ENCODE assay signal across 8 cellular contexts in genomic region chr4:139734875-139735380, GRCh38.
A peak's percentile ranks its signal among the peaks of the same experiment; 100 is the strongest.
DNase-seq lines count a peak whose midpoint lies in the region; ATAC-seq and FAIRE-seq lines count a peak whose summit lies in the region.

No MANE protein-coding gene starts in this region.

- H3K36me3 ChIP-seq in small intestine (ENCODE audit: control insufficient read depth in 2 of 2, insufficient read depth in 2 of 2, low read length in 2 of 2), result no peaks in the 10 kb centered on the region

- 1 to 4% (median 4%) methylated on average over 28 to 42 of the region's 42 CpGs for WGBS in small intestine, 3 donors

- H3K27me3 ChIP-seq in small intestine (ENCODE audit: control insufficient read depth in 2 of 2, insufficient read depth in 2 of 2, low read length in 2 of 2), result no peaks in the 10 kb centered on the region

- peak overlapping the region in 1 of 2 donors; percentile 6 for H3K4me3 ChIP-seq in small intestine (ENCODE audit: low read depth in 1 of 2, low read length in 2 of 2)

- H3K4me1 ChIP-seq in small intestine (ENCODE audit: control insufficient read depth in 2 of 2, insufficient read depth in 1 of 2, low read depth in 1 of 2, low read length in 1 of 2), result peaks cover 0 to 3% of the 10 kb centered on the region in 2 donors

- no peak for FAIRE-seq in small intestine (lab: Jason Lieb, UNC)

- H3K9me3 ChIP-seq in small intestine (ENCODE audit: control insufficient read depth, low read depth), result no peaks in the 10 kb centered on the region

- peak; percentile 57 for ATAC-seq in HG02870 (IDR thresholded peaks at IDR 0.05; ENCODE audit: unreplicated experiment)
- peak; percentile 72 to 74 for ATAC-seq in activated CD4-positive, CD25-positive, alpha-beta regulatory T cell treated with anti-CD3 and anti-CD28 coated beads, Interleukin-2, amount 50 U/mL, for 24 hours

- H3K27ac ChIP-seq in small intestine (ENCODE audit: low read depth in 1 of 2, low read length in 1 of 2), result peak overlapping the region in 1 of 2 donors; percentile 22

- DNase-seq in ELR (ENCODE audit: low read depth) (peak; percentile 74), NCI-H2107 treated with DMSO at 0.1 percent for 48 hours (lab: John Stamatoyannopoulos, UW; ENCODE audit: unreplicated experiment) (peak; percentile 81), cerebellar nuclear complex (lab: John Stamatoyannopoulos, UW) (peak; percentile 91 to 93), iris pigment epithelial cell (ENCODE audit: low read depth) (peak; percentile 83), small intestine (peak; percentile 50), UCSD-AML1 (lab: John Stamatoyannopoulos, UW; ENCODE audit: unreplicated experiment) (no peak)
